In the genomic region with DNA sequence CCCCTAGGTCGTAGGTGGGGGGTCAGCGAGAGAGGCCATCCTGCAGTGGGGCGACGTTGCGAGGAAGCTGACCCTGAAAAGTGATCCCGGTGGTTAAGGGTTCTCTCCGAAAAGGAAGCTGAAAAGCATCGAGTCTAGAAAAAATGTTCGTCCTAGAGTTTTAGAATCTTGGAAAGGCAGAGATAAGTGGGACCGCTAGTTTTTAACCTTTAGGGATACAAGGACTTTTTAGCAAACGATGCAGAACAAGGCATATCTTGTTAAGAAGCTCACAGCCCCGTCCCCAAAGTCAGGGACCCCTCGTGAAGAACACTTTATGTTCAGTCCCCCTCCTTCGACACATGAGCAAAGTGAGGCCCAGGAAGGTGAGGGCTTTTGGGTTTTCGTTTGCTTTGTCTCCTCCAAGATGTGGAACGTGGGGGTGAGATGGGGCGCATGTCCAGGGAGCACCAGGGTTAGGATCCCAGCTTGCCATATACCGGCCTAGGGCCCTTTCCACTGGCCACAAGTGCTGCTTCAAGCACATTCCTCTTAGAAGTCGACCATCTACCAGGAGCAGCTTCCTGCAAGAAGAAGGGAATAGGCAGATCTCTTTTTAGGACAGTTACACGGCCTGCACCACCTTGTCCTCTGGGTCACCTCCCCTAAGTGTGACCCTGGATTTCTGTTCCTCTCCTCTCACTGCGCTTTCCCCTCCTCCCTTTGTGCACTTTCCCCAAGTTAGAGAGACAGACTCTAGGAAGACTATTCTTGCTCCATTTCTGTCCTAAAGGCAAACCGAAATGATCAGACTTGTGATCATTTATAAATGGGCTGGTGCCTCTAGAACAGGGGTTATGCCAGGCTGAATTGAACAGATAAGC, we compare ENCODE assay signal across 8 cellular contexts. TPM values are rescaled to one million over a fixed set of nuclear protein-coding genes. Genes with fewer than 3 reads are reported as not detected.
A peak's percentile ranks its signal among the peaks of the same experiment; 100 is the strongest.
DNase-seq lines count a peak whose midpoint lies in the region; ATAC-seq and FAIRE-seq lines count a peak whose summit lies in the region.

No MANE protein-coding gene starts in this region.

- H3K36me3 ChIP-seq in subcutaneous abdominal adipose tissue (ENCODE audit: control insufficient read depth in 5 of 5, insufficient read depth in 5 of 5, low read length in 5 of 5) = no peaks in the 10 kb centered on the region

- no peaks in the 10 kb centered on the region for H3K27me3 ChIP-seq in subcutaneous abdominal adipose tissue (ENCODE audit: control insufficient read depth in 5 of 5, insufficient read depth in 4 of 5, low read length in 5 of 5)

- H3K27ac Mint-ChIP-seq in activated naive CD8-positive, alpha-beta T cell = peak overlapping the region; percentile 81

- H3K4me3 Mint-ChIP-seq in activated naive CD8-positive, alpha-beta T cell = peak overlapping the region; percentile 87

- no peak for FAIRE-seq in frontal cortex (lab: Jason Lieb, UNC)

- H3K4me1 Mint-ChIP-seq in activated naive CD8-positive, alpha-beta T cell (ENCODE audit: low read depth) = peaks cover 39% of the 10 kb centered on the region

- H3K9me3 ChIP-seq in subcutaneous abdominal adipose tissue (ENCODE audit: control insufficient read depth in 5 of 5, low read length in 5 of 5) = no peaks in the 10 kb centered on the region

- peak overlapping the region; percentile 77 to 92 (median 83) for H3K4me3 ChIP-seq in subcutaneous abdominal adipose tissue (ENCODE audit: low read depth in 1 of 5, low read length in 5 of 5)

- peak overlapping the region; percentile 3 to 88 (median 84) for H3K9ac ChIP-seq in subcutaneous abdominal adipose tissue (ENCODE audit: low read length in 5 of 5)

- H3K9me3 Mint-ChIP-seq in activated naive CD8-positive, alpha-beta T cell (ENCODE audit: low read depth) = no peaks in the 10 kb centered on the region

- no peaks in the 10 kb centered on the region for H3K27me3 Mint-ChIP-seq in activated naive CD8-positive, alpha-beta T cell

- peak overlapping the region; percentile 16 for H3K27ac ChIP-seq in subcutaneous abdominal adipose tissue (ENCODE audit: low read depth, low read length)

- DNase-seq in EL (peak; percentile 35), iPS-NIHi7 (ENCODE audit: extremely low spot score) (peak; percentile 21), frontal cortex (ENCODE audit: low spot score in 2 of 2) (no peak), occipital lobe (lab: John Stamatoyannopoulos, UW) (no peak), NK-92 (lab: John Stamatoyannopoulos, UW; ENCODE audit: unreplicated experiment) (no peak)

- H3K4me1 ChIP-seq in subcutaneous abdominal adipose tissue (ENCODE audit: control insufficient read depth in 5 of 5, insufficient read depth in 5 of 5, low read length in 5 of 5) = peaks cover 0 to 31% (median 24%) of the 10 kb centered on the region in 5 donors

- peaks cover 8% of the 10 kb centered on the region for H3K36me3 Mint-ChIP-seq in activated naive CD8-positive, alpha-beta T cell

- ATAC-seq in HG03175 (IDR thresholded peaks at IDR 0.05; ENCODE audit: unreplicated experiment) = peak; percentile 5

RNA-seq across cellular contexts. Expression of a gene that starts 1.0 kb away (rescaled TPM):
- total RNA-seq in frontal cortex (5.7 TPM), occipital lobe (5.9 TPM)

Comparison
In these comparisons a context has a peak if more than half of its experiments do, and no peak if none do; other contexts are left out.
1. DNase-seq: peak in EL (single experiment) and iPS-NIHi7 (single experiment); none in frontal cortex (0 of 2), occipital lobe (single experiment) and NK-92 (single experiment).